9 cellular contexts compared by ENCODE assay signal in the genomic region with DNA sequence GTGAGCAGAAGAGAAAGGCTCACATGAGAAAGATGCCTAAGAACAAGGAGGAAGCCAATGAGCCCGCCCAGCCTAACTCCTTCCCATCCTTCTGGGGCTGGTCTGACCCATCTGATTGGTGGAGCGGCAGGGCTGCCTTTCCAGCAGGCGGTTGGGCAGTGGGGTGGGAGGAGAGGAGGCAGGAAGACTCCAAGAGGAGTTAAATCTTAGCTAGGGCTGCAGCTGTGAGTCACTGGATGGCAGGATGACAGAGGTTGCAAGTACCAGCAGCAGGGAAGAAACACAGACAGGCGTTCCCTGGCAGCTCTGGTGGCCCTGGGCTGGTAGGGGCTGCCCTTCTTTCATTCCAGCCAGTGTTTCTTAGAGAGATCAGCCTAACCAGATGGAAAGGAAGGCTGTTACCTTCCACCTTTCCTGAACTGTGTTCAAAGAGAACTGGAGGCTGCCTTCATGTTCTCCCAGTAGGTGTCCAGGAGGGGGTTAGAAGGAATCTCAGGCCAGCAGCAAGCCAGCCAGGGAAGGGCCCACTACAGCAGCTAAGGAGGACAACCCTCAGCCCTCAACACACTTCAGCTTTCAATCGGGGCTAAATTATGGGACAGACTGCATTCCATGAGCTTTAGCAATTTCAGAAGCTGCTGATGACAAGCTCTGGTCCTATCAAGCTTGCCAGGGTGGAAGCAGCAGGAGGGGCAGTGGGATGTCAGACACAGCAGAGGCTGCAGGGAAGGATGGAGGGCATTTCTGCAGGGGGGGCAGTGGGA. TPM values are rescaled to one million over a fixed set of nuclear protein-coding genes. Genes with fewer than 3 reads are reported as not detected.
DNase-seq lines count a peak whose midpoint lies in the region; ATAC-seq and TF ChIP-seq lines count a peak whose summit lies in the region.
"Had no signal": no experiment of that assay in that cellular context is flagged by ENCODE, and none has a peak within 500 bp of the region (broad histone marks: within the 10 kb centered on the region; RNA-seq: fewer than 3 reads in every experiment).

No MANE protein-coding gene starts in this region.

- H3K27me3 Mint-ChIP-seq in CD4-positive, CD25-positive, alpha-beta regulatory T cell: no peaks in the 10 kb centered on the region
- H3K27me3 Mint-ChIP-seq: IgD-negative memory B cell had no signal

- ATAC-seq in CD4-positive, CD25-positive, alpha-beta regulatory T cell (ENCODE audit: low read depth in 2 of 2): no peak
- peak; percentile 89 to 96 (median 94) for ATAC-seq in heart left ventricle
- no peak for ATAC-seq in HG03159 (IDR thresholded peaks at IDR 0.05; ENCODE audit: unreplicated experiment)

- H3K4me1 Mint-ChIP-seq in CD4-positive, CD25-positive, alpha-beta regulatory T cell: peaks cover 40 to 89% (median 66%) of the 10 kb centered on the region in 4 donors

- TF ChIP-seq CTCF in Loucy (conservative IDR thresholded peaks at IDR 0.05; ENCODE audit: low read length): no peak
- TF ChIP-seq CTCF in adrenal gland (IDR thresholded peaks at IDR 0.05): no peak
- no peak for TF ChIP-seq CTCF in heart left ventricle (IDR thresholded peaks at IDR 0.05)

- no peak overlapping the region for H3K27ac ChIP-seq in CD4-positive, CD25-positive, alpha-beta regulatory T cell (ENCODE audit: insufficient read depth, low read length, poor library complexity, severe bottlenecking)
- peak overlapping the region in 4 of 5 donors; percentile 61 to 90 (median 85) for H3K27ac ChIP-seq in adrenal gland
- H3K27ac ChIP-seq in heart left ventricle: peak overlapping the region in 9 of 12 donors; percentile 37 to 85 (median 58)

- no peaks in the 10 kb centered on the region for H3K27me3 ChIP-seq in CD4-positive, CD25-positive, alpha-beta regulatory T cell (ENCODE audit: control insufficient read depth, insufficient read depth, low read length)
- H3K27me3 ChIP-seq in Loucy (ENCODE audit: insufficient read depth, low read length, poor library complexity, severe bottlenecking) (no peaks in the 10 kb centered on the region), adrenal gland (no peaks in the 10 kb centered on the region), heart left ventricle (no peaks in the 10 kb centered on the region)

- H3K9me3 ChIP-seq in CD4-positive, CD25-positive, alpha-beta regulatory T cell (ENCODE audit: control insufficient read depth in 2 of 2, low read length in 2 of 2): no peaks in the 10 kb centered on the region
- H3K9me3 ChIP-seq in Loucy (ENCODE audit: insufficient read depth, low read depth, low read length) (no peaks in the 10 kb centered on the region), adrenal gland (replicated peaks in 1 of 3) (no peaks in the 10 kb centered on the region), heart left ventricle (no peaks in the 10 kb centered on the region)

- peaks cover 97% of the 10 kb centered on the region for H3K79me2 ChIP-seq in Loucy (ENCODE audit: insufficient read depth, low read length)

- H3K27ac Mint-ChIP-seq in CD4-positive, CD25-positive, alpha-beta regulatory T cell: peak overlapping the region; percentile 69 to 80 (median 78)

- peak overlapping the region in 2 of 4 donors; percentile 34 to 50 for H3K4me3 Mint-ChIP-seq in CD4-positive, CD25-positive, alpha-beta regulatory T cell

- H3K36me3 ChIP-seq in CD4-positive, CD25-positive, alpha-beta regulatory T cell (ENCODE audit: control insufficient read depth, insufficient read depth, low read length): no peaks in the 10 kb centered on the region
- no peaks in the 10 kb centered on the region; the same call in 1 of the 2 replicates for H3K36me3 ChIP-seq in Loucy (ENCODE audit: insufficient read depth, low read length)
- H3K36me3 ChIP-seq in adrenal gland (replicated peaks in 1 of 2): no peaks in the 10 kb centered on the region
- no peaks in the 10 kb centered on the region for H3K36me3 ChIP-seq in heart left ventricle

- 4 to 14% (median 9%) methylated on average over 5 of the region's 5 CpGs for WGBS in adrenal gland, 4 donors
- 21 to 35% (median 28%) methylated on average over 4 to 5 of the region's 5 CpGs for WGBS in heart left ventricle, 4 donors

- H2AFZ ChIP-seq in Loucy (ENCODE audit: low read length): no peak overlapping the region

- no peaks in the 10 kb centered on the region for H3K9me3 Mint-ChIP-seq in CD4-positive, CD25-positive, alpha-beta regulatory T cell
- H3K9me3 Mint-ChIP-seq: IgD-negative memory B cell had no signal

- no peak overlapping the region for H3K9ac ChIP-seq in Loucy (ENCODE audit: low read depth, low read length, poor library complexity, severe bottlenecking)

- H3F3A ChIP-seq in Loucy (ENCODE audit: low read depth): peaks cover 9% of the 10 kb centered on the region; the same call in 1 of the 2 replicates

- DNase-seq in CD4-positive, CD25-positive, alpha-beta regulatory T cell: peak in 1 of 3 donors; percentile 15
- DNase-seq in adrenal gland (peak; percentile 93 to 98 (median 98)), heart left ventricle (peak; percentile 84 to 93 (median 91)), posterior vena cava (ENCODE audit: low spot score) (peak; percentile 97), NCI-H1694 (lab: John Stamatoyannopoulos, UW) (no peak)
- no peak for DNase-seq in activated CD8-positive, alpha-beta memory T cell treated with anti-CD3 and anti-CD28 coated beads, Interleukin-2, amount 50 U/mL, for 4 hours

- H3K36me3 Mint-ChIP-seq in CD4-positive, CD25-positive, alpha-beta regulatory T cell: peaks cover 6% of the 10 kb centered on the region

- TF ChIP-seq POLR2A in adrenal gland (IDR thresholded peaks at IDR 0.05) (peak in 1 of 2 donors; percentile 71), heart left ventricle (IDR thresholded peaks at IDR 0.05) (peak in 1 of 2 donors; percentile 49)

- intact Hi-C loops in adrenal gland (cut with DNase I) (no loop called here), heart left ventricle (cut with DNase I) (loop anchor here in 1 of 10 donors (10.0 kb wide), 1 partner anchor 77 kb away; no protein-coding TSS in a partner anchor), posterior vena cava (cut with DNase I) (no loop called here)

- H3K9me2 ChIP-seq in Loucy (replicated peaks; ENCODE audit: low read depth, low read length): no peaks in the 10 kb centered on the region

- no peak overlapping the region for H3K4me3 ChIP-seq in CD4-positive, CD25-positive, alpha-beta regulatory T cell (ENCODE audit: low read depth, low read length)
- H3K4me3 ChIP-seq in Loucy (ENCODE audit: low read length, poor library complexity, severe bottlenecking) (no peak overlapping the region), adrenal gland (no peak overlapping the region), heart left ventricle (no peak overlapping the region)

- H4K20me1 ChIP-seq in Loucy (ENCODE audit: insufficient read depth, low read length, poor library complexity, severe bottlenecking): peaks cover 92% of the 10 kb centered on the region

- H3K4me2 ChIP-seq in Loucy (ENCODE audit: low read depth, low read length, poor library complexity, severe bottlenecking): peak overlapping the region; percentile 10

- H3K4me1 ChIP-seq in CD4-positive, CD25-positive, alpha-beta regulatory T cell (ENCODE audit: control insufficient read depth, insufficient read depth, low read length, poor library complexity, severe bottlenecking): peaks cover 55% of the 10 kb centered on the region
- H3K4me1 ChIP-seq in Loucy (ENCODE audit: insufficient read depth, low read length, poor library complexity, severe bottlenecking): peaks cover 68% of the 10 kb centered on the region
- H3K4me1 ChIP-seq in adrenal gland (replicated peaks in 1 of 2): peaks cover 50 to 94% of the 10 kb centered on the region in 2 donors
- peaks cover 3 to 86% (median 57%) of the 10 kb centered on the region in 12 donors for H3K4me1 ChIP-seq in heart left ventricle

RNA-seq across cellular contexts. Expression of a gene that starts 50.3 kb away (rescaled TPM):
- 24.8 TPM for total RNA-seq in CD4-positive, CD25-positive, alpha-beta regulatory T cell
- polyA plus RNA-seq in CD4-positive, CD25-positive, alpha-beta regulatory T cell: 1 to 10 TPM; 2.4 to 3.8 (median 2.6) TPM
- 10 to 100 TPM; 28.8 to 82.5 (median 37.7) TPM for total RNA-seq in adrenal gland
- 10 to 100 TPM; 14.8 to 29.2 (median 18.5) TPM for polyA plus RNA-seq in adrenal gland
- 10 to 100 TPM in 7 of 9 donors, 1 to 10 TPM in 2; 8.7 to 41.3 (median 11.1) TPM for total RNA-seq in heart left ventricle
- 1 to 10 TPM; 5.6 to 8.7 TPM for polyA plus RNA-seq in heart left ventricle
- 10 to 100 TPM; 48.6 to 57.3 TPM for total RNA-seq in posterior vena cava

Comparison
In these comparisons a context has a peak if more than half of its experiments do, and no peak if none do; other contexts are left out.
1. ATAC-seq: peak in heart left ventricle (4 of 4); none in CD4-positive, CD25-positive, alpha-beta regulatory T cell (0 of 2) and HG03159 (single experiment).
2. DNase-seq: peak in adrenal gland (7 of 7), heart left ventricle (5 of 5) and posterior vena cava (single experiment); none in NCI-H1694 (single experiment) and activated CD8-positive, alpha-beta memory T cell treated with anti-CD3 and anti-CD28 coated beads, Interleukin-2, amount 50 U/mL, for 4 hours (single experiment).